In genomic region chr2:207167129-207167923, GRCh38 we compare ENCODE assay signal across 8 cellular contexts. TPM values are rescaled to one million over a fixed set of nuclear protein-coding genes. Genes with fewer than 3 reads are reported as not detected.
A peak's percentile ranks its signal among the peaks of the same experiment; 100 is the strongest.
DNase-seq lines count a peak whose midpoint lies in the region; ATAC-seq and TF ChIP-seq lines count a peak whose summit lies in the region.

No MANE protein-coding gene starts in this region.

- peak overlapping the region; percentile 84 for H3K4me3 ChIP-seq in adipocyte (ENCODE audit: low read length)

- peaks cover 36% of the 10 kb centered on the region for H3K4me1 ChIP-seq in adipocyte (ENCODE audit: control insufficient read depth, insufficient read depth, low read length)

- ATAC-seq in stimulated activated naive B cell treated with anti-CD40 and anti-IgM and Interleukin-4, amounts not matched to agents 10 μg/mL and 1 μg/mL and 100 μg/mL, for 72 hours (replicated peaks) = peak; percentile 33 to 35
- ATAC-seq in HG03108 (IDR thresholded peaks at IDR 0.05; ENCODE audit: unreplicated experiment) (no peak), GM19452 (IDR thresholded peaks at IDR 0.05; ENCODE audit: unreplicated experiment) (no peak)

- peak overlapping the region; percentile 82 to 97 (median 94) for H3K27ac Mint-ChIP-seq in immature natural killer cell
- peak overlapping the region; percentile 99 for H3K27ac Mint-ChIP-seq in stimulated activated naive B cell treated with anti-CD40 and anti-IgM and Interleukin-4, amounts not matched to agents 10 μg/mL and 1 μg/mL and 100 μg/mL, for 72 hours

- no peaks in the 10 kb centered on the region for H3K9me3 ChIP-seq in adipocyte (ENCODE audit: control insufficient read depth, low read length)

- peak overlapping the region; percentile 98 for H3K9ac ChIP-seq in adipocyte (ENCODE audit: low read length)

- H3K4me3 Mint-ChIP-seq in immature natural killer cell = peak overlapping the region; percentile 89 to 97 (median 95)
- peak overlapping the region; percentile 93 to 97 for H3K4me3 Mint-ChIP-seq in stimulated activated naive B cell treated with anti-CD40 and anti-IgM and Interleukin-4, amounts not matched to agents 10 μg/mL and 1 μg/mL and 100 μg/mL, for 72 hours

- no peaks in the 10 kb centered on the region for H3K36me3 Mint-ChIP-seq in immature natural killer cell
- H3K36me3 Mint-ChIP-seq in stimulated activated naive B cell treated with anti-CD40 and anti-IgM and Interleukin-4, amounts not matched to agents 10 μg/mL and 1 μg/mL and 100 μg/mL, for 72 hours = peaks cover 4 to 38% of the 10 kb centered on the region in 2 donors

- in situ Hi-C loops in KBM-7 (cut with MboI; ENCODE audit: low pct_unique_long_range_greater_than_20kb, low sequenced_read_pairs) = no loop called here

- no peaks in the 10 kb centered on the region for H3K9me3 Mint-ChIP-seq in immature natural killer cell
- peaks cover 0 to 4% of the 10 kb centered on the region in 2 donors for H3K9me3 Mint-ChIP-seq in stimulated activated naive B cell treated with anti-CD40 and anti-IgM and Interleukin-4, amounts not matched to agents 10 μg/mL and 1 μg/mL and 100 μg/mL, for 72 hours

- H3K27me3 ChIP-seq in adipocyte (replicated peaks; ENCODE audit: control insufficient read depth, insufficient read depth, low read length) = no peaks in the 10 kb centered on the region

- peak; percentile 37 for DNase-seq in GM10266 (ENCODE audit: extremely low spot score)
- peak; percentile 75 for DNase-seq in KBM-7
- peak; percentile 79 for DNase-seq in adipocyte (ENCODE audit: low read depth)
- DNase-seq in immature natural killer cell = peak in 1 of 3 donors; percentile 15
- peak; percentile 45 for DNase-seq in stimulated activated naive B cell treated with anti-CD40 and anti-IgM and Interleukin-4, amounts not matched to agents 10 μg/mL and 1 μg/mL and 100 μg/mL, for 72 hours

- peaks cover 25 to 37% of the 10 kb centered on the region in 2 donors for H3K4me1 Mint-ChIP-seq in immature natural killer cell
- peaks cover 33 to 50% of the 10 kb centered on the region in 2 donors for H3K4me1 Mint-ChIP-seq in stimulated activated naive B cell treated with anti-CD40 and anti-IgM and Interleukin-4, amounts not matched to agents 10 μg/mL and 1 μg/mL and 100 μg/mL, for 72 hours

- H3K27ac ChIP-seq in 22Rv1 = peak overlapping the region; percentile 96

- peaks cover 6 to 23% (median 20%) of the 10 kb centered on the region in 3 donors for H3K27me3 Mint-ChIP-seq in immature natural killer cell (ENCODE audit: low read depth in 3 of 3)
- H3K27me3 Mint-ChIP-seq in stimulated activated naive B cell treated with anti-CD40 and anti-IgM and Interleukin-4, amounts not matched to agents 10 μg/mL and 1 μg/mL and 100 μg/mL, for 72 hours = no peaks in the 10 kb centered on the region

- TF ChIP-seq CTCF in 22Rv1 (IDR thresholded peaks at IDR 0.05) (no peak), GM10266 (IDR thresholded peaks at IDR 0.05; ENCODE audit: control insufficient read depth, insufficient read depth, low read depth, missing control alignments) (no peak)

- H3K36me3 ChIP-seq in adipocyte (ENCODE audit: control insufficient read depth, insufficient read depth, low read length, severe bottlenecking) = no peaks in the 10 kb centered on the region

RNA-seq across cellular contexts. Expression of gene KLF7, which starts 1.6 kb away (rescaled TPM):
- polyA plus RNA-seq in immature natural killer cell = 10 to 100 TPM in 1 of 3 donors, 1 to 10 TPM in 2; 3.5 to 10.2 (median 6.7) TPM

Comparison
In these comparisons a context has a peak if more than half of its experiments do, and no peak if none do; other contexts are left out.
1. ATAC-seq: peak in stimulated activated naive B cell treated with anti-CD40 and anti-IgM and Interleukin-4, amounts not matched to agents 10 μg/mL and 1 μg/mL and 100 μg/mL, for 72 hours (2 of 2); none in HG03108 (single experiment) and GM19452 (single experiment).